10 cellular contexts compared by ENCODE assay signal in genomic region chr1:16349847-16350406, GRCh38. TPM values are rescaled to one million over a fixed set of nuclear protein-coding genes. Genes with fewer than 3 reads are reported as not detected.
DNase-seq lines count a peak whose midpoint lies in the region; ATAC-seq and TF ChIP-seq lines count a peak whose summit lies in the region.
"Had no signal": no experiment of that assay in that cellular context is flagged by ENCODE, and none has a peak within 500 bp of the region (broad histone marks: within the 10 kb centered on the region; RNA-seq: fewer than 3 reads in every experiment).

No MANE protein-coding gene starts in this region.

- H3K9me3 Mint-ChIP-seq in naive thymus-derived CD4-positive, alpha-beta T cell = no peaks in the 10 kb centered on the region

- TF ChIP-seq CTCF in A673 (conservative IDR thresholded peaks at IDR 0.05; ENCODE audit: low read depth, low read length) (no peak), HEK293 (tag by site-specific recombination; IDR thresholded peaks at IDR 0.05) (no peak), ascending aorta (IDR thresholded peaks at IDR 0.05) (no peak)

- POLR2A ChIA-PET in A673 (lab: Charles Lee; ENCODE audit: low non-redundant PET) (no interaction called here), HEK293 (lab: Yijun Ruan, JAX) (interaction anchor here (0.6 kb wide), 1 partner anchor 62 kb away, joined by 4 read pairs; no protein-coding TSS in a partner anchor)
- POLR2A ChIA-PET in naive thymus-derived CD4-positive, alpha-beta T cell (lab: Charles Lee) = interaction anchor here (0.6 to 1.3 kb wide), 5 partner anchors 17 to 113 kb away, joined by 3 to 5 read pairs (median 3); partner anchors contain the start of genes CPLANE2 and SZRD1

- H3K36me3 Mint-ChIP-seq in naive thymus-derived CD4-positive, alpha-beta T cell = peaks cover 0 to 4% (median 2%) of the 10 kb centered on the region in 5 donors

- no peaks in the 10 kb centered on the region for H3K27me3 ChIP-seq in A673 (replicated peaks; ENCODE audit: insufficient read depth, low read depth, low read length, poor library complexity)
- no peaks in the 10 kb centered on the region for H3K27me3 ChIP-seq in ascending aorta
- H3K27me3 ChIP-seq in naive thymus-derived CD4-positive, alpha-beta T cell (ENCODE audit: control insufficient read depth in 2 of 2, insufficient read depth in 2 of 2, low read length in 2 of 2) = no peaks in the 10 kb centered on the region

- no peaks in the 10 kb centered on the region for H3K27me3 Mint-ChIP-seq in naive thymus-derived CD4-positive, alpha-beta T cell

- H3K4me3 ChIP-seq in A673 (ENCODE audit: low read depth, low read length, poor library complexity, severe bottlenecking) (peak overlapping the region; percentile 3), HEK293 (ENCODE audit: low read depth, low read length) (no peak overlapping the region; the same call in 1 of the 2 replicates), ascending aorta (peak overlapping the region; percentile 95)
- no peak overlapping the region for H3K4me3 ChIP-seq in naive thymus-derived CD4-positive, alpha-beta T cell (ENCODE audit: low read length)

- H3K4me3 Mint-ChIP-seq in naive thymus-derived CD4-positive, alpha-beta T cell = peak overlapping the region in 9 of 10 donors; percentile 2 to 98 (median 49)

- peaks cover 23 to 54% (median 41%) of the 10 kb centered on the region in 7 donors for H3K4me1 Mint-ChIP-seq in naive thymus-derived CD4-positive, alpha-beta T cell

- peaks cover 11% of the 10 kb centered on the region for H3K4me1 ChIP-seq in A673 (ENCODE audit: insufficient read depth, low read length, poor library complexity, severe bottlenecking)
- H3K4me1 ChIP-seq in HEK293 (ENCODE audit: control insufficient read depth, insufficient read depth, low read length) = peaks cover 16% of the 10 kb centered on the region
- peaks cover 8 to 33% of the 10 kb centered on the region in 2 donors for H3K4me1 ChIP-seq in ascending aorta
- H3K4me1 ChIP-seq in naive thymus-derived CD4-positive, alpha-beta T cell (ENCODE audit: control insufficient read depth in 2 of 2, insufficient read depth in 2 of 2, low read length in 2 of 2) = peaks cover 10 to 24% of the 10 kb centered on the region in 2 donors

- no peak for ATAC-seq in naive thymus-derived CD4-positive, alpha-beta T cell
- ATAC-seq in GM21737 (IDR thresholded peaks at IDR 0.05; ENCODE audit: unreplicated experiment) (no peak), GM21528 (IDR thresholded peaks at IDR 0.05; ENCODE audit: low FRiP score, unreplicated experiment) (no peak)

- CTCF ChIA-PET in A673 (lab: Charles Lee) (interaction anchor here (0.6 kb wide), 1 partner anchor 13 kb away, joined by 5 read pairs; no protein-coding TSS in a partner anchor), HEK293 (lab: Yijun Ruan, JAX) (interaction anchor here (0.6 to 2.2 kb wide), 4 partner anchors 13 to 554 kb away, joined by 3 to 7 read pairs (median 4); no protein-coding TSS in a partner anchor)
- CTCF ChIA-PET in naive thymus-derived CD4-positive, alpha-beta T cell (lab: Charles Lee) = no interaction called here

- H3K27ac Mint-ChIP-seq in naive thymus-derived CD4-positive, alpha-beta T cell = peak overlapping the region in 2 of 9 donors; percentile 24 to 36

- H3K9me3 ChIP-seq in A673 (ENCODE audit: low read depth, low read length, poor library complexity, severe bottlenecking) (no peaks in the 10 kb centered on the region), HEK293 (ENCODE audit: control insufficient read depth, insufficient read depth, low read depth, low read length) (no peaks in the 10 kb centered on the region), ascending aorta (no peaks in the 10 kb centered on the region)
- H3K9me3 ChIP-seq in naive thymus-derived CD4-positive, alpha-beta T cell (ENCODE audit: control insufficient read depth in 2 of 3, low read length in 3 of 3) = no peaks in the 10 kb centered on the region

- intact Hi-C loops in A673 (cut with micrococcal nuclease; ENCODE audit: unreplicated experiment) (no loop called here), ascending aorta (cut with DNase I) (loop anchor here (2.0 kb wide), 1 partner anchor 51 kb away; no protein-coding TSS in a partner anchor)
- intact Hi-C loops in naive thymus-derived CD4-positive, alpha-beta T cell (cut with micrococcal nuclease) = loop anchor here (5.0 kb wide), 6 partner anchors 113 to 823 kb away; partner anchors contain the start of genes ZBTB17 (in 2 of the 2), CPLANE2 (in 1 of the 2), DNAJC16 (in 1 of the 2) and FAM131C (in 1 of the 2)

- no TSS peak for BruUV-seq in A673 (replicated peaks; lab: Mats Ljungman, UMichigan)

- H3K27ac ChIP-seq in A673 (ENCODE audit: low read depth, low read length, poor library complexity, severe bottlenecking) (no peak overlapping the region), HEK293 (ENCODE audit: extremely low read depth, low read depth, low read length) (no peak overlapping the region), ascending aorta (peak overlapping the region; percentile 96 to 98), caudate nucleus (ENCODE audit: low read depth, low read length) (no peak overlapping the region)
- H3K27ac ChIP-seq in naive thymus-derived CD4-positive, alpha-beta T cell (ENCODE audit: low read depth, low read length) = no peak overlapping the region
- H3K27ac ChIP-seq: HL-60 had no signal

- H3K36me3 ChIP-seq in A673 (ENCODE audit: insufficient read depth, low read length, poor library complexity, severe bottlenecking) = no peaks in the 10 kb centered on the region
- no peaks in the 10 kb centered on the region for H3K36me3 ChIP-seq in HEK293 (ENCODE audit: control insufficient read depth in 2 of 2, insufficient read depth in 1 of 2, low read length in 2 of 2)
- no peaks in the 10 kb centered on the region for H3K36me3 ChIP-seq in ascending aorta
- H3K36me3 ChIP-seq in naive thymus-derived CD4-positive, alpha-beta T cell (ENCODE audit: control insufficient read depth in 2 of 3, insufficient read depth in 3 of 3, low read length in 3 of 3) = peaks cover 0 to 7% (median 0%) of the 10 kb centered on the region in 3 experiments

- DNase-seq in A673 (ENCODE audit: low spot score) = no peak
- DNase-seq in ascending aorta (ENCODE audit: low spot score in 2 of 2) = peak in 1 of 2 donors; percentile 2
- DNase-seq in naive thymus-derived CD4-positive, alpha-beta T cell = no peak
- no peak for DNase-seq in caudate nucleus (lab: John Stamatoyannopoulos, UW)
- DNase-seq in NCI-H1048 (lab: John Stamatoyannopoulos, UW) = no peak
- DNase-seq: NCI-H1092 treated with DMSO at 0.1 percent for 48 hours had no signal

TF ChIP-seq in HEK293, 187 proteins besides CTCF, POLR2A, EP300 and RAD21 (continues in another document):
- TF ChIP-seq, protein P1, sequence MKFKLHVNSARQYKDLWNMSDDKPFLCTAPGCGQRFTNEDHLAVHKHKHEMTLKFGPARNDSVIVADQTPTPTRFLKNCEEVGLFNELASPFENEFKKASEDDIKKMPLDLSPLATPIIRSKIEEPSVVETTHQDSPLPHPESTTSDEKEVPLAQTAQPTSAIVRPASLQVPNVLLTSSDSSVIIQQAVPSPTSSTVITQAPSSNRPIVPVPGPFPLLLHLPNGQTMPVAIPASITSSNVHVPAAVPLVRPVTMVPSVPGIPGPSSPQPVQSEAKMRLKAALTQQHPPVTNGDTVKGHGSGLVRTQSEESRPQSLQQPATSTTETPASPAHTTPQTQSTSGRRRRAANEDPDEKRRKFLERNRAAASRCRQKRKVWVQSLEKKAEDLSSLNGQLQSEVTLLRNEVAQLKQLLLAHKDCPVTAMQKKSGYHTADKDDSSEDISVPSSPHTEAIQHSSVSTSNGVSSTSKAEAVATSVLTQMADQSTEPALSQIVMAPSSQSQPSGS (tag by site-specific recombination; IDR thresholded peaks at IDR 0.05; ENCODE audit: low read depth) = peak; percentile 92
- TF ChIP-seq ZNF335 (tag by site-specific recombination; conservative IDR thresholded peaks at IDR 0.05) = 0 out of 2 replicates have a peak, but pooled peaks have one; percentile 9
- TF ChIP-seq ZNF19 (tag by site-specific recombination; IDR thresholded peaks at IDR 0.05; ENCODE audit: low read depth) = no peak
- TF ChIP-seq, protein P2, sequence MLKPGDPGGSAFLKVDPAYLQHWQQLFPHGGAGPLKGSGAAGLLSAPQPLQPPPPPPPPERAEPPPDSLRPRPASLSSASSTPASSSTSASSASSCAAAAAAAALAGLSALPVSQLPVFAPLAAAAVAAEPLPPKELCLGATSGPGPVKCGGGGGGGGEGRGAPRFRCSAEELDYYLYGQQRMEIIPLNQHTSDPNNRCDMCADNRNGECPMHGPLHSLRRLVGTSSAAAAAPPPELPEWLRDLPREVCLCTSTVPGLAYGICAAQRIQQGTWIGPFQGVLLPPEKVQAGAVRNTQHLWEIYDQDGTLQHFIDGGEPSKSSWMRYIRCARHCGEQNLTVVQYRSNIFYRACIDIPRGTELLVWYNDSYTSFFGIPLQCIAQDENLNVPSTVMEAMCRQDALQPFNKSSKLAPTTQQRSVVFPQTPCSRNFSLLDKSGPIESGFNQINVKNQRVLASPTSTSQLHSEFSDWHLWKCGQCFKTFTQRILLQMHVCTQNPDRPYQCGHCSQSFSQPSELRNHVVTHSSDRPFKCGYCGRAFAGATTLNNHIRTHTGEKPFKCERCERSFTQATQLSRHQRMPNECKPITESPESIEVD (tag by site-specific recombination; IDR thresholded peaks at IDR 0.05) = 0 out of 2 replicates have a peak, but pooled peaks have one; percentile 38
- no peak for TF ChIP-seq FEZF1 (tag by site-specific recombination; IDR thresholded peaks at IDR 0.05)
- TF ChIP-seq ZBTB21 (tag by site-specific recombination; IDR thresholded peaks at IDR 0.05) = 0 out of 2 replicates have a peak, but pooled peaks have one; percentile 32
- TF ChIP-seq TRIM28 (IDR thresholded peaks at IDR 0.05; ENCODE audit: borderline replicate concordance, low read length) = no peak
- TF ChIP-seq ZNF157 (tag by site-specific recombination; IDR thresholded peaks at IDR 0.05) = no peak

RNA-seq across cellular contexts. Expression of gene FBXO42, which starts 2.4 kb away (rescaled TPM):
- 19.5 and 21.1 TPM in 2 replicates for total RNA-seq in A673 (2021)
- total RNA-seq in ascending aorta = 36.6 TPM
- 10 to 100 TPM; 18.7 to 25.7 (median 24.6) TPM for total RNA-seq in naive thymus-derived CD4-positive, alpha-beta T cell
- 10 to 100 TPM; 17.9 to 26.7 TPM for polyA plus RNA-seq in naive thymus-derived CD4-positive, alpha-beta T cell

RNA-seq across cellular contexts. Expression of gene SZRD1, which starts 17.1 kb away (rescaled TPM):
- total RNA-seq in A673 (2021) (174 and 187 TPM in 2 replicates), ascending aorta (106 TPM)
- total RNA-seq in naive thymus-derived CD4-positive, alpha-beta T cell = 100 to 1,000 TPM in 3 of 5 experiments, 10 to 100 TPM in 2; 81.6 to 163 (median 125) TPM
- 10 to 100 TPM; 36.8 to 38.9 TPM for polyA plus RNA-seq in naive thymus-derived CD4-positive, alpha-beta T cell

Comparison
In these comparisons a context has a peak if more than half of its experiments do, and no peak if none do; other contexts are left out.
1. H3K27ac ChIP-seq: peak in ascending aorta (2 of 2); none in A673 (single experiment), HEK293 (single experiment), naive thymus-derived CD4-positive, alpha-beta T cell (single experiment) and caudate nucleus (single experiment).
2. H3K4me3 ChIP-seq: peak in A673 (single experiment) and ascending aorta (2 of 2); none in HEK293 (single experiment) and naive thymus-derived CD4-positive, alpha-beta T cell (single experiment).